2 cellular contexts compared by ENCODE assay signal in genomic region chr5:172789687-172790495, GRCh38.
TF ChIP-seq lines count a peak whose summit lies in the region.

No MANE protein-coding gene starts in this region.

TF ChIP-seq in K562, 482 proteins besides CTCF, POLR2A, EP300 and RAD21 (continued from another document and continues in another):
- TF ChIP-seq ZMIZ1 (IDR thresholded peaks at IDR 0.05; ENCODE audit: low read depth in 2 of 2, low read length in 2 of 2), result no peak
- 0 out of 2 replicates have a peak, but pooled peaks have one; percentile 28 for TF ChIP-seq ZNF589 (CRISPR knock-in tag; IDR thresholded peaks at IDR 0.05; ENCODE audit: low read depth)
- TF ChIP-seq HOXB6 (CRISPR knock-in tag; IDR thresholded peaks at IDR 0.05; ENCODE audit: borderline replicate concordance), result no peak
- TF ChIP-seq ZNF77 (CRISPR knock-in tag; IDR thresholded peaks at IDR 0.05), result no peak
- TF ChIP-seq CBX3 (IDR thresholded peaks at IDR 0.05; ENCODE audit: borderline replicate concordance in 1 of 2, low read length in 2 of 2), result no peak
- peak; percentile 88 for TF ChIP-seq ZNF766 (CRISPR knock-in tag; conservative IDR thresholded peaks at IDR 0.05)
- TF ChIP-seq MED1 (CRISPR knock-in tag; IDR thresholded peaks at IDR 0.05; ENCODE audit: borderline replicate concordance), result no peak
- no peak for TF ChIP-seq ATF3 (IDR thresholded peaks at IDR 0.05)
- no peak for TF ChIP-seq ATF3 (CRISPR knock-in tag; conservative IDR thresholded peaks at IDR 0.05)
- no peak for TF ChIP-seq SPI1 (IDR thresholded peaks at IDR 0.05; ENCODE audit: borderline replicate concordance, low read depth, low read length)
- TF ChIP-seq USF1 (CRISPR knock-in tag; IDR thresholded peaks at IDR 0.05), result peak; percentile 83
- no peak for TF ChIP-seq CBX5 (IDR thresholded peaks at IDR 0.05; ENCODE audit: borderline replicate concordance, low read depth)
- no peak for TF ChIP-seq MIER1 (IDR thresholded peaks at IDR 0.05; ENCODE audit: low read depth)
- TF ChIP-seq ZFX (CRISPR knock-in tag; IDR thresholded peaks at IDR 0.05), result peak; percentile 6; the same call in 1 of the 2 replicates
- no peak for TF ChIP-seq ZHX1 (conservative IDR thresholded peaks at IDR 0.05; ENCODE audit: low read length)
- TF ChIP-seq TAF9B (IDR thresholded peaks at IDR 0.05; ENCODE audit: partially characterized antibody), result no peak
- TF ChIP-seq KHSRP (IDR thresholded peaks at IDR 0.05), result no peak
- TF ChIP-seq SIX5 (IDR thresholded peaks at IDR 0.05; ENCODE audit: borderline replicate concordance in 1 of 2, insufficient read depth in 1 of 2, low read depth in 1 of 2, low read length in 2 of 2), result no peak
- TF ChIP-seq EHMT2 (IDR thresholded peaks at IDR 0.05), result no peak
- no peak for TF ChIP-seq RUNX1 (IDR thresholded peaks at IDR 0.05; ENCODE audit: low read depth)
- peak; percentile 81 for TF ChIP-seq CBFA2T2 (conservative IDR thresholded peaks at IDR 0.05)

TF ChIP-seq in HepG2, 621 proteins besides CTCF, POLR2A, EP300 and RAD21 (continued from another document):
- TF ChIP-seq ZBTB26 (CRISPR knock-in tag; IDR thresholded peaks at IDR 0.05; ENCODE audit: borderline replicate concordance), result 0 out of 2 replicates have a peak, but pooled peaks have one; percentile 27
- TF ChIP-seq ZNF652 (CRISPR knock-in tag; IDR thresholded peaks at IDR 0.05; ENCODE audit: borderline replicate concordance, low read depth), result peak; percentile 67
- 0 out of 2 replicates have a peak, but pooled peaks have one; percentile 27 for TF ChIP-seq ZNF607 (CRISPR knock-in tag; IDR thresholded peaks at IDR 0.05; ENCODE audit: borderline replicate concordance)
- peak; percentile 42; the same call in 1 of the 2 replicates for TF ChIP-seq FOXA3 (CRISPR knock-in tag; IDR thresholded peaks at IDR 0.05)
- no peak for TF ChIP-seq KDM1A (CRISPR knock-in tag; IDR thresholded peaks at IDR 0.05)
- TF ChIP-seq IKZF5 (CRISPR knock-in tag; IDR thresholded peaks at IDR 0.05), result 0 out of 2 replicates have a peak, but pooled peaks have one; percentile 13
- TF ChIP-seq SOX13 (IDR thresholded peaks at IDR 0.05), result no peak
- TF ChIP-seq SOX13 (CRISPR knock-in tag; conservative IDR thresholded peaks at IDR 0.05 in 1 of 2, IDR thresholded peaks at IDR 0.05 in 1 of 2), result peak in 1 of 2 experiments; percentile 17; a peak in 1 of 4 replicates
- TF ChIP-seq NR2F1 (CRISPR knock-in tag; IDR thresholded peaks at IDR 0.05), result peak; percentile 47 to 49; a peak in 2 of 4 replicates
- peak; percentile 13 for TF ChIP-seq MAX (IDR thresholded peaks at IDR 0.05)
- peak; percentile 95 for TF ChIP-seq RAD51 (IDR thresholded peaks at IDR 0.05; ENCODE audit: borderline replicate concordance)
- TF ChIP-seq ZNF703 (CRISPR knock-in tag; IDR thresholded peaks at IDR 0.05; ENCODE audit: borderline replicate concordance), result no peak
- TF ChIP-seq BCL6 (CRISPR knock-in tag; IDR thresholded peaks at IDR 0.05), result peak; percentile 43; the same call in 1 of the 2 replicates
- TF ChIP-seq FOXA1 (IDR thresholded peaks at IDR 0.05), result no peak
- TF ChIP-seq FOXA1 (CRISPR knock-in tag; IDR thresholded peaks at IDR 0.05), result peak; percentile 33; the same call in 1 of the 2 replicates
- TF ChIP-seq ZMAT3 (CRISPR knock-in tag; conservative IDR thresholded peaks at IDR 0.05), result peak; percentile 79; the same call in 1 of the 2 replicates
- no peak for TF ChIP-seq ZBED4 (CRISPR knock-in tag; IDR thresholded peaks at IDR 0.05; ENCODE audit: borderline replicate concordance)
- 0 out of 2 replicates have a peak, but pooled peaks have one; percentile 6 for TF ChIP-seq ZNF747 (CRISPR knock-in tag; IDR thresholded peaks at IDR 0.05; ENCODE audit: borderline replicate concordance)
- 0 out of 2 replicates have a peak, but pooled peaks have one; percentile 25 for TF ChIP-seq ZFP91 (CRISPR knock-in tag; IDR thresholded peaks at IDR 0.05; ENCODE audit: borderline replicate concordance)
- peak; percentile 68 for TF ChIP-seq HIC2 (CRISPR knock-in tag; IDR thresholded peaks at IDR 0.05; ENCODE audit: low read depth)
- TF ChIP-seq SP5 (CRISPR knock-in tag; IDR thresholded peaks at IDR 0.05; ENCODE audit: borderline replicate concordance, low read depth), result no peak; the same call in 1 of the 2 replicates
- TF ChIP-seq FOSL2 (CRISPR knock-in tag; IDR thresholded peaks at IDR 0.05), result 0 out of 2 replicates have a peak, but pooled peaks have one; percentile 37
- TF ChIP-seq TEAD3 (CRISPR knock-in tag; optimal IDR thresholded peaks at IDR 0.05; ENCODE audit: borderline replicate concordance), result peak; percentile 54
- peak; percentile 66 for TF ChIP-seq ZFX (CRISPR knock-in tag; IDR thresholded peaks at IDR 0.05; ENCODE audit: low read depth)
- peak; percentile 22; the same call in 1 of the 2 replicates for TF ChIP-seq KLF6 (CRISPR knock-in tag; IDR thresholded peaks at IDR 0.05)
- TF ChIP-seq HDAC2 (CRISPR knock-in tag; IDR thresholded peaks at IDR 0.05), result peak; percentile 58
- TF ChIP-seq ZSCAN25 (CRISPR knock-in tag; IDR thresholded peaks at IDR 0.05), result no peak; the same call in 1 of the 2 replicates
- 0 out of 2 replicates have a peak, but pooled peaks have one; percentile 3 for TF ChIP-seq KAT8 (CRISPR knock-in tag; IDR thresholded peaks at IDR 0.05)
- TF ChIP-seq ZFP90 (CRISPR knock-in tag; IDR thresholded peaks at IDR 0.05; ENCODE audit: borderline replicate concordance), result no peak
- TF ChIP-seq YEATS4 (CRISPR knock-in tag; IDR thresholded peaks at IDR 0.05; ENCODE audit: borderline replicate concordance), result peak; percentile 35; the same call in 1 of the 2 replicates
- TF ChIP-seq ZNF430 (CRISPR knock-in tag; IDR thresholded peaks at IDR 0.05), result 0 out of 2 replicates have a peak, but pooled peaks have one; percentile 53
- peak; percentile 53 for TF ChIP-seq ZSCAN21 (CRISPR knock-in tag; IDR thresholded peaks at IDR 0.05; ENCODE audit: borderline replicate concordance)
- TF ChIP-seq LCORL (IDR thresholded peaks at IDR 0.05), result no peak
- peak; percentile 50 for TF ChIP-seq LCORL (CRISPR knock-in tag; IDR thresholded peaks at IDR 0.05)
- TF ChIP-seq NR2F6 (IDR thresholded peaks at IDR 0.05), result peak; percentile 62; the same call in 1 of the 2 replicates
- TF ChIP-seq NR2F6 (CRISPR knock-in tag; IDR thresholded peaks at IDR 0.05), result peak; percentile 65; the same call in 1 of the 2 replicates
